ENCODE assay signal across 2 cellular contexts in the genomic region with DNA sequence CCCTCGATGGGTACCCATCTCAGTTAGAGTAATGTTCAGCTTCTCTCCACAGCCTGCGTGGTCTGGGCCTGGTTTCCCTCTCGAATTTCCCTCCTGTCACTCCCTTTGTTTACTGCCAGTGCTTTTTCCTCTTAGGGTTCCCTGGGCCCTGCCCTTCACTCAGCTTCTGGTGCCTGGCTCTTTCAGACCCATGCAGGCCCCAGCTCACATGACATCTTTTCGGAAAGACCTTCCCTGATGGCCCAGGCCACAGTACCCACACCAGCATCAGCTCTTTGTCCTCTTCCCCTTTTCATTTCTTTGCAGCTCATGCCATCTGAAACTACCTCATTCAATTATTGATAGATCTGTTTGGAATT.
TF ChIP-seq lines count a peak whose summit lies in the region.

No MANE protein-coding gene starts in this region.

TF ChIP-seq in IMR-90, 13 proteins besides CTCF, POLR2A, EP300 and RAD21:
- no peak for TF ChIP-seq RFX5 (IDR thresholded peaks at IDR 0.05; ENCODE audit: low read depth, low read length)
- TF ChIP-seq RCOR1 (IDR thresholded peaks at IDR 0.05; ENCODE audit: insufficient replicate concordance, low read length), result no peak
- TF ChIP-seq CHD1 (IDR thresholded peaks at IDR 0.05; ENCODE audit: low read depth, low read length), result no peak
- TF ChIP-seq, protein P1, sequence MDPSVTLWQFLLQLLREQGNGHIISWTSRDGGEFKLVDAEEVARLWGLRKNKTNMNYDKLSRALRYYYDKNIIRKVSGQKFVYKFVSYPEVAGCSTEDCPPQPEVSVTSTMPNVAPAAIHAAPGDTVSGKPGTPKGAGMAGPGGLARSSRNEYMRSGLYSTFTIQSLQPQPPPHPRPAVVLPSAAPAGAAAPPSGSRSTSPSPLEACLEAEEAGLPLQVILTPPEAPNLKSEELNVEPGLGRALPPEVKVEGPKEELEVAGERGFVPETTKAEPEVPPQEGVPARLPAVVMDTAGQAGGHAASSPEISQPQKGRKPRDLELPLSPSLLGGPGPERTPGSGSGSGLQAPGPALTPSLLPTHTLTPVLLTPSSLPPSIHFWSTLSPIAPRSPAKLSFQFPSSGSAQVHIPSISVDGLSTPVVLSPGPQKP (IDR thresholded peaks at IDR 0.05; ENCODE audit: borderline replicate concordance, low read depth, low read length), result no peak
- TF ChIP-seq MXI1 (IDR thresholded peaks at IDR 0.05; ENCODE audit: borderline replicate concordance, low read depth, low read length), result no peak
- TF ChIP-seq BHLHE40 (IDR thresholded peaks at IDR 0.05; ENCODE audit: low read depth, low read length), result no peak
- no peak for TF ChIP-seq SMC3 (IDR thresholded peaks at IDR 0.05; ENCODE audit: low read depth, low read length)
- TF ChIP-seq, protein P2, sequence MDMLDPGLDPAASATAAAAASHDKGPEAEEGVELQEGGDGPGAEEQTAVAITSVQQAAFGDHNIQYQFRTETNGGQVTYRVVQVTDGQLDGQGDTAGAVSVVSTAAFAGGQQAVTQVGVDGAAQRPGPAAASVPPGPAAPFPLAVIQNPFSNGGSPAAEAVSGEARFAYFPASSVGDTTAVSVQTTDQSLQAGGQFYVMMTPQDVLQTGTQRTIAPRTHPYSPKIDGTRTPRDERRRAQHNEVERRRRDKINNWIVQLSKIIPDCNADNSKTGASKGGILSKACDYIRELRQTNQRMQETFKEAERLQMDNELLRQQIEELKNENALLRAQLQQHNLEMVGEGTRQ (IDR thresholded peaks at IDR 0.05; ENCODE audit: low read depth, low read length), result no peak
- TF ChIP-seq MAFK (IDR thresholded peaks at IDR 0.05; ENCODE audit: low read depth, low read length), result no peak
- TF ChIP-seq CEBPB (IDR thresholded peaks at IDR 0.05; ENCODE audit: low read depth, low read length), result no peak
- no peak for TF ChIP-seq FOS (IDR thresholded peaks at IDR 0.05; ENCODE audit: low read depth, low read length)
- TF ChIP-seq NFE2L2 (IDR thresholded peaks at IDR 0.05; ENCODE audit: low read depth, low read length), result no peak
- TF ChIP-seq MAZ (IDR thresholded peaks at IDR 0.05; ENCODE audit: borderline replicate concordance, low read depth, low read length), result no peak
TF ChIP-seq in IMR-90: peak in this region for 0.

TF ChIP-seq in H1, 55 proteins besides CTCF, POLR2A, EP300 and RAD21:
- TF ChIP-seq EGR1 (IDR thresholded peaks at IDR 0.05; ENCODE audit: borderline replicate concordance, low read depth, low read length), result no peak
